In the genomic region with DNA sequence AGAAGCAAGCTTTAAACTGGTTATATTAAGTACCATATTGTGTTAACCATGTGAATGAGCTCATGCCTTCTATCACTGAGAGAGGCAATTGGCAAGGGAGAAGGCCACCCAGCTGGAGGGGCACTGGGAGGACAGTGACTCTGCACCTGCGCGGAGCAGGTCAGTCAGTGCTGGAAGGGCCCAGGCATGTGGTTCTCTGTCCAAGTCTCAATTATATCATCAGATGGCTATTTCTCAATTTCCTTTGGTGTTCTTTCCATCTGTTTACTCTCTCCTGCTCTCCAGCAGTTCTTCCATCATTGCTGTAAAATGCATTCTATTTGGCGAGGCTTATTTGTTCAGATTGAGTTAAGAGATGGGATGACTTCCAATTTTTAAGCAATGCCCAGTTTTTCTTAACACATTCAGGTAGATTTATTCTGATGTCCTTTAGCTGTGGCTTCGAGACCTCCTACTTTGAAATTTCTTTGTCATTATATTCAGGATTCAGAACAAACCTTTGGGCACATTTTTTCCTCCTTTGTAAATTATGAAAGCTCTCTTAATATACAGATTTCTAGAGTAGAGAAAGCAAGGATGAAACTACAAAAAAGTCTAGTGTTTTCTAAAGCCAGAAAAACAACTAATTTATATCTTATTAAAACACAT, we compare ENCODE assay signal across 23 cellular contexts.
DNase-seq lines count a peak whose midpoint lies in the region; ATAC-seq lines count a peak whose summit lies in the region.
"Had no signal": no experiment of that assay in that cellular context is flagged by ENCODE, and none has a peak within 500 bp of the region (broad histone marks: within the 10 kb centered on the region; RNA-seq: fewer than 3 reads in every experiment).

No MANE protein-coding gene starts in this region.

- no peak overlapping the region for H2BK5ac ChIP-seq in mesenchymal stem cell (ENCODE audit: low read depth, low read length, poor library complexity, severe bottlenecking)

- peaks cover 6% of the 10 kb centered on the region; the same call in 1 of the 2 replicates for H3K36me3 ChIP-seq in ACC112 (ENCODE audit: insufficient read depth, low read length)
- H3K36me3 ChIP-seq in mesenchymal stem cell (ENCODE audit: control insufficient read depth in 1 of 2, insufficient read depth in 2 of 2, low read depth in 1 of 2, low read length in 2 of 2): peaks cover 0 to 78% of the 10 kb centered on the region in 2 experiments
- H3K36me3 ChIP-seq: brain microvascular endothelial cell, spleen had no signal

- peak overlapping the region in 1 of 2 experiments; percentile 77 for H3K18ac ChIP-seq in mesenchymal stem cell (ENCODE audit: low read depth in 1 of 2, low read length in 2 of 2)

- H2AFZ ChIP-seq in ACC112 (ENCODE audit: low read length, unreplicated experiment): no peak overlapping the region
- no peak overlapping the region for H2AFZ ChIP-seq in mesenchymal stem cell (ENCODE audit: low read depth, low read length)
- H2AFZ ChIP-seq: GM23248 had no signal

- H3K4me1 ChIP-seq in ACC112 (ENCODE audit: control insufficient read depth, insufficient read depth, low read length, unreplicated experiment): peaks cover 55% of the 10 kb centered on the region
- H3K4me1 ChIP-seq in mesenchymal stem cell (ENCODE audit: control insufficient read depth, insufficient read depth, low read depth, low read length): peaks cover 5% of the 10 kb centered on the region
- H3K4me1 ChIP-seq: spleen, testis had no signal

- H3K9ac ChIP-seq in mesenchymal stem cell (ENCODE audit: low read length): peak overlapping the region; percentile 15
- H3K9ac ChIP-seq: GM23248 had no signal

- H3K4me3 ChIP-seq in ACC112 (ENCODE audit: low read depth, low read length) (no peak overlapping the region), mesenchymal stem cell (ENCODE audit: insufficient read depth in 1 of 2, low read depth in 1 of 2, low read length in 2 of 2) (no peak overlapping the region)
- H3K4me3 ChIP-seq: GM23248, spleen, testis had no signal

- H3K79me1 ChIP-seq in mesenchymal stem cell (replicated peaks; ENCODE audit: low read length, poor library complexity, severe bottlenecking): no peaks in the 10 kb centered on the region

- H2BK15ac ChIP-seq in mesenchymal stem cell (ENCODE audit: low read depth, poor library complexity, severe bottlenecking): no peak overlapping the region

- DNase-seq in NCI-H2196 treated with DMSO at 0.1 percent for 48 hours (lab: John Stamatoyannopoulos, UW; ENCODE audit: unreplicated experiment): peak; percentile 54
- peak; percentile 97 for DNase-seq in cerebellar cortex (ENCODE audit: low spot score)
- peak; percentile 47 for DNase-seq in mesenchymal stem cell
- no peak for DNase-seq in midbrain (lab: John Stamatoyannopoulos, UW)
- DNase-seq in head of caudate nucleus: no peak
- DNase-seq: activated B cell treated with CpG ODN at 0.5 μM for 24 hours; activated CD8-positive, alpha-beta T cell treated with anti-CD3 and anti-CD28 coated beads for 36 hours; activated T-cell treated with anti-CD3 and anti-CD28 coated beads, Interleukin-2, amount 50 U/mL, for 24 hours; brain microvascular endothelial cell; CD4-positive, alpha-beta memory T cell; DND-41; GM23248; hippocampal formation; kidney; mesendoderm; NCI-H510A; spleen; T-helper 1 cell; testis had no signal

- no peak overlapping the region for H3K4me2 ChIP-seq in mesenchymal stem cell (ENCODE audit: low read length, poor library complexity, severe bottlenecking)

- no peaks in the 10 kb centered on the region for H3K79me2 ChIP-seq in ACC112 (ENCODE audit: control insufficient read depth, insufficient read depth, low read length, unreplicated experiment)

- H3K9me3 ChIP-seq in mesenchymal stem cell (ENCODE audit: control insufficient read depth, low read length): no peaks in the 10 kb centered on the region
- H3K9me3 ChIP-seq: spleen, testis had no signal

- WGBS in mesenchymal stem cell: 100% methylated on average over 3 of the region's 4 CpGs

- H3K23ac ChIP-seq in mesenchymal stem cell (ENCODE audit: low read length in 2 of 2): no peak overlapping the region

- no peak overlapping the region for H2BK120ac ChIP-seq in mesenchymal stem cell (ENCODE audit: low read depth, low read length)

- no peak overlapping the region for H4K8ac ChIP-seq in mesenchymal stem cell (ENCODE audit: low read length)

- no peak overlapping the region for H3K14ac ChIP-seq in mesenchymal stem cell (ENCODE audit: low read length in 2 of 2)

- H2BK12ac ChIP-seq in mesenchymal stem cell (ENCODE audit: low read length in 2 of 2): no peak overlapping the region

- H3K27me3 ChIP-seq in ACC112 (ENCODE audit: insufficient read depth, low read length) (no peaks in the 10 kb centered on the region), mesenchymal stem cell (ENCODE audit: control insufficient read depth in 1 of 2, insufficient read depth in 1 of 2, low read length in 2 of 2) (no peaks in the 10 kb centered on the region)
- H3K27me3 ChIP-seq: brain microvascular endothelial cell, spleen, testis had no signal

- ATAC-seq in GM19455 (IDR thresholded peaks at IDR 0.05; ENCODE audit: unreplicated experiment): no peak
- no peak for ATAC-seq in GM18511 (IDR thresholded peaks at IDR 0.05; ENCODE audit: unreplicated experiment)
- ATAC-seq: activated CD8-positive, alpha-beta T cell treated with anti-CD3 and anti-CD28 coated beads for 36 hours; activated naive CD4-positive, alpha-beta T cell treated with anti-CD3 and anti-CD28 coated beads, Interleukin-2, amount 50 U/mL, for 72 hours had no signal

- H3K4ac ChIP-seq in mesenchymal stem cell (ENCODE audit: low read depth in 1 of 2, low read length in 2 of 2): no peak overlapping the region

- no peak overlapping the region for H2AK5ac ChIP-seq in mesenchymal stem cell (ENCODE audit: low read length, severe bottlenecking)

- H3K27ac ChIP-seq in ACC112 (ENCODE audit: low read depth, low read length): peak overlapping the region; percentile 26; the same call in 1 of the 2 replicates
- H3K27ac ChIP-seq in mesenchymal stem cell (ENCODE audit: low read length, poor library complexity, severe bottlenecking): no peak overlapping the region
- H3K27ac ChIP-seq: brain microvascular endothelial cell, GM23248, spleen, testis had no signal

- intact Hi-C loops in head of caudate nucleus (cut with DNase I): no loop called here

- no peak overlapping the region for H4K91ac ChIP-seq in mesenchymal stem cell (ENCODE audit: low read length)

Comparison
In these comparisons a context has a peak if more than half of its experiments do, and no peak if none do; other contexts are left out.
1. DNase-seq: peak in NCI-H2196 treated with DMSO at 0.1 percent for 48 hours (single experiment), cerebellar cortex (single experiment) and mesenchymal stem cell (single experiment); none in midbrain (single experiment) and head of caudate nucleus (0 of 42).